Comparison of ENCODE assay signal across 8 cellular contexts in the genomic region with DNA sequence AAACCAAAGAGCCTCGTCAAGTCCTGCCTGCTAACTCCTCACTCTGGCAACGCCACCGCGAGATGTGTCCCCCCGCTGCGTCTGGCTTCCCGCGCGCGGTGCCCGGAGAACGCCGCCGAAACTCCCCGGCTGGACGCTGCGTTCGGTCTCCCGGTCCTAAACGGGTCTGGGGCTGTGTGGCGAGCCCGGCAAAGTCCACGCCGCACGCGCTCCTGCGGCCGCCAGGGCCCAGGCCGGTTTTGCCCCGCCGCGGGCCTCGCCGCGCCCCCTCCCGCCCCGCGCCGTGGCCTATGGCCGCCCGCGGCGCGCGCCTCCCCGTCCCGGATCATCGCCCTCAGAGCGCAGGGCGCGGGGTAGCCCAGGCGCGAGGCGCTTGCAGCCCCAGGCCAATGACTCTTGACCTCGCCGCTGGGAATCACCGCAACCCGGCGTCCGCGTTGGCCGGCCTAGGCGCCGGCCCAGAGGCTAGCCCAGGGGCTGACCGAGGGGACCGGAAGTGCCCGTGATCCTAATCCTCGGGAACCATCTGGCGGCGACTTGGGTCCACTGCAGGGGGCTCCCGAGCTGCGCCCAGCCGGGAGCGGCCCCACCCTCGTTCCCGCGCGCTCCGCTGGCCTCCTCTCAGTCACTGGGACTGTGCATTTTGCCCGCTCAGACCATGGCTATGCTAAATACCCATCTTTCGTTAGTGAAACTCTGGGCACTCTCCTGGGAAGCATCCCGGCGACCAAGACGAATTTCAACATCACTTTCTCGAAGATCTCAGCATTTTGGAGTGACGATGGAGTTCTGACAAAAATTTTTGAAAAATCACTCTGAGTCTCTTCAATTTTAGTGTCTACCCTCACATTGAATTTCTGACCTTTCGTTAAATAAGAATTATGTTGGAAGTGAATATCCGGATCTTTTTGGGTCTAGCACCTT. TPM values are rescaled to one million over a fixed set of nuclear protein-coding genes. Genes with fewer than 3 reads are reported as not detected.
DNase-seq lines count a peak whose midpoint lies in the region; ATAC-seq and TF ChIP-seq lines count a peak whose summit lies in the region.

A gene (minus strand): TSS at position 214 of the 924 bp plus-strand sequence. CDS start 266 bp downstream, outside the sequence.

- H3K4me3 ChIP-seq in ascending aorta: peak within 1 kb of the TSS; percentile 69 to 71
- peak within 1 kb of the TSS; percentile 55 to 61 for H3K4me3 ChIP-seq in right atrium auricular region
- peak within 1 kb of the TSS; percentile 55 for H3K4me3 ChIP-seq in parathyroid adenoma (ENCODE audit: low read depth, low read length)

- peak within 1 kb of the TSS; percentile 75 for H2AFZ ChIP-seq in parathyroid adenoma

- TF ChIP-seq CTCF in CD14-positive monocyte (IDR thresholded peaks at IDR 0.05) (peak; percentile 28), ascending aorta (IDR thresholded peaks at IDR 0.05) (peak; percentile 57 to 76 (median 72)), right atrium auricular region (IDR thresholded peaks at IDR 0.05) (peak; percentile 56 to 82), parathyroid adenoma (IDR thresholded peaks at IDR 0.05) (peak; percentile 51)

- H3K79me2 ChIP-seq in parathyroid adenoma: no peaks in the 10 kb centered on the region

- H3K9me3 Mint-ChIP-seq in CD14-positive monocyte: peaks cover 0 to 12% (median 2%) of the 10 kb centered on the region in 7 donors

- peak within 1 kb of the TSS; percentile 71 for H3K4me2 ChIP-seq in parathyroid adenoma (ENCODE audit: low read length)

- H3K36me3 ChIP-seq in ascending aorta (peaks cover 0 to 10% of the 10 kb centered on the region in 2 donors), right atrium auricular region (no peaks in the 10 kb centered on the region), parathyroid adenoma (ENCODE audit: control insufficient read depth, insufficient read depth, low read length) (no peaks in the 10 kb centered on the region)

- no peak within 1 kb of the TSS for H3K9ac ChIP-seq in parathyroid adenoma

- H3K4me1 ChIP-seq in ascending aorta (peaks cover 0 to 4% of the 10 kb centered on the region in 2 donors), right atrium auricular region (peaks cover 0 to 5% of the 10 kb centered on the region in 2 donors), parathyroid adenoma (no peaks in the 10 kb centered on the region)

- H3K36me3 Mint-ChIP-seq in CD14-positive monocyte: no peaks in the 10 kb centered on the region

- peak within 1 kb of the TSS; percentile 61 to 88 for H3K4me3 Mint-ChIP-seq in CD14-positive monocyte

- no peaks in the 10 kb centered on the region for H3K27me3 ChIP-seq in ascending aorta
- H3K27me3 ChIP-seq in right atrium auricular region: no peaks in the 10 kb centered on the region
- no peaks in the 10 kb centered on the region for H3K27me3 ChIP-seq in parathyroid adenoma (ENCODE audit: control insufficient read depth, insufficient read depth, low read length)

- ATAC-seq in GM18519 (IDR thresholded peaks at IDR 0.05; ENCODE audit: low FRiP score, unreplicated experiment) (peak; percentile 54), HG03175 (IDR thresholded peaks at IDR 0.05; ENCODE audit: unreplicated experiment) (peak; percentile 69)

- H3K9me3 ChIP-seq in ascending aorta: no peaks in the 10 kb centered on the region
- H3K9me3 ChIP-seq in right atrium auricular region: no peaks in the 10 kb centered on the region
- H3K9me3 ChIP-seq in parathyroid adenoma (ENCODE audit: control insufficient read depth, low read length): no peaks in the 10 kb centered on the region

- H3K4me1 Mint-ChIP-seq in CD14-positive monocyte: peaks cover 10% of the 10 kb centered on the region

- intact Hi-C loops in CD14-positive monocyte (cut with micrococcal nuclease): no loop called here
- intact Hi-C loops in ascending aorta (cut with DNase I): loop anchor here (2.0 kb wide), 1 partner anchor 279 kb away; no protein-coding TSS in a partner anchor

- peak within 1 kb of the TSS; percentile 51 to 79 for H3K27ac ChIP-seq in ascending aorta
- peak within 1 kb of the TSS; percentile 43 to 54 for H3K27ac ChIP-seq in right atrium auricular region
- H3K27ac ChIP-seq in parathyroid adenoma: no peak within 1 kb of the TSS

- H3K27ac Mint-ChIP-seq in CD14-positive monocyte: peak within 1 kb of the TSS in 1 of 7 donors; percentile 79

- H3K27me3 Mint-ChIP-seq in CD14-positive monocyte (ENCODE audit: low read depth in 3 of 3): peaks cover 41 to 67% (median 52%) of the 10 kb centered on the region in 3 donors

- DNase-seq in CD14-positive monocyte (ENCODE audit: low spot score) (no peak), NCI-H526 treated with DMSO at 0.1 percent for 48 hours (lab: John Stamatoyannopoulos, UW) (peak; percentile 67), ascending aorta (ENCODE audit: low spot score in 2 of 2) (peak in 1 of 2 donors; percentile 83), right atrium auricular region (ENCODE audit: low spot score) (peak; percentile 68), activated gamma-delta T cell treated with Interleukin-2 at 50 U/mL for 16 hours (no peak)

RNA-seq across cellular contexts. Expression of the gene that starts here (rescaled TPM):
- not detected for polyA plus RNA-seq in CD14-positive monocyte
- total RNA-seq in ascending aorta: 19.7 TPM
- 1 to 10 TPM; 1.2 to 1.6 TPM for total RNA-seq in right atrium auricular region

Comparison
In these comparisons a context has a peak if more than half of its experiments do, and no peak if none do; other contexts are left out.
1. DNase-seq: peak in NCI-H526 treated with DMSO at 0.1 percent for 48 hours (single experiment) and right atrium auricular region (single experiment); none in CD14-positive monocyte (single experiment) and activated gamma-delta T cell treated with Interleukin-2 at 50 U/mL for 16 hours (single experiment).
2. Peak in every context shown above with its lines, with median percentiles within 50 percentile points of each other: CTCF ChIP-seq and H3K4me3 ChIP-seq.